Comparison of ENCODE assay signal across 8 cellular contexts in genomic region chr3:194003128-194004057, GRCh38.
DNase-seq lines count a peak whose midpoint lies in the region; ATAC-seq and TF ChIP-seq lines count a peak whose summit lies in the region.

No MANE protein-coding gene starts in this region.

- intact Hi-C loops in left ventricle myocardium inferior (cut with micrococcal nuclease): loop anchor here (2.0 kb wide), 1 partner anchor 129 kb away; no protein-coding TSS in a partner anchor

- TF ChIP-seq CTCF in C4-2B (conservative IDR thresholded peaks at IDR 0.05) (no peak), left ventricle myocardium inferior (IDR thresholded peaks at IDR 0.05; ENCODE audit: borderline replicate concordance) (no peak)

- H3K36me3 ChIP-seq in NT2/D1 (ENCODE audit: insufficient read depth, insufficient read length, low read length) (no peaks in the 10 kb centered on the region), left ventricle myocardium inferior (no peaks in the 10 kb centered on the region)

- peak overlapping the region; percentile 66 for H3K27ac ChIP-seq in C4-2B
- H3K27ac ChIP-seq in left ventricle myocardium inferior (replicated peaks): peak overlapping the region; percentile 84

- peak; percentile 73 for ATAC-seq in HG03342 (IDR thresholded peaks at IDR 0.05; ENCODE audit: unreplicated experiment)

- H3K27me3 ChIP-seq in NT2/D1 (ENCODE audit: insufficient read depth, insufficient read length) (peaks cover 16% of the 10 kb centered on the region), left ventricle myocardium inferior (ENCODE audit: low read depth) (peaks cover 39% of the 10 kb centered on the region)

- DNase-seq in NT2/D1 (ENCODE audit: low read depth, low spot score) (peak; percentile 65), amniotic epithelial cell (ENCODE audit: low read depth) (peak; percentile 98), left ventricle myocardium inferior (peak; percentile 92), pons (ENCODE audit: low spot score) (peak; percentile 31)
- no peak for DNase-seq in stimulated activated naive CD4-positive, alpha-beta T cell (lab: John Stamatoyannopoulos, UW)

- H3K4me1 ChIP-seq in NT2/D1 (ENCODE audit: insufficient read depth, insufficient read length) (no peaks in the 10 kb centered on the region), left ventricle myocardium inferior (peaks cover 49% of the 10 kb centered on the region)

- TF ChIP-seq POLR2A in GM19193 (IDR thresholded peaks at IDR 0.05; ENCODE audit: extremely low read depth, insufficient read depth, insufficient read length): peak; percentile 16

- peak overlapping the region; percentile 41 for H3K4me3 ChIP-seq in NT2/D1 (ENCODE audit: insufficient read length, low read depth)
- peak overlapping the region; percentile 63 for H3K4me3 ChIP-seq in left ventricle myocardium inferior

- H3K9ac ChIP-seq in NT2/D1 (ENCODE audit: insufficient read length, low read depth): peak overlapping the region; percentile 72

- H3K9me3 ChIP-seq in NT2/D1 (ENCODE audit: insufficient read depth, low read length) (no peaks in the 10 kb centered on the region), left ventricle myocardium inferior (replicated peaks) (no peaks in the 10 kb centered on the region)

Comparison
In these comparisons a context has a peak if more than half of its experiments do, and no peak if none do; other contexts are left out.
1. DNase-seq: peak in NT2/D1 (single experiment), amniotic epithelial cell (single experiment), left ventricle myocardium inferior (single experiment) and pons (single experiment); none in stimulated activated naive CD4-positive, alpha-beta T cell (0 of 6).